ENCODE assay signal across 25 cellular contexts in the genomic region with DNA sequence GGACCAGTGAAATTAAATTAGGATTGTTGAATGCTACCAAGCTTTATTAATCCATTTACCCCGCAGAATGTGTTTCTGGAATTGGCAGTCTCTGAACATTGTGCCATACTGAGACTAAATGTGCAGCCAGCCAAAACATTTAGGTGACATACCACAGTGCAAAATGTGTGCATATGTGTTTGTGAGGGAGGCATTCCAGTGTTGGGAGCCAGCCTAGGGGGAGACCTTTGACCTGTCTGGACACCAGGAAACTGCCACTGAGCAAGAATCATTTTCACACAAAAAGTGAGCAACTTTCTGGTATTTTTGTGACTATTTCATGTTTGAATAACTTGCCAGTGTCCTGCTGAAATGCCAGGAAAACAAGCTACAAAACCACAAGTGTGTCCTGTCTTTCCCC.
A peak's percentile ranks its signal among the peaks of the same experiment; 100 is the strongest.
DNase-seq lines count a peak whose midpoint lies in the region; ATAC-seq and TF ChIP-seq lines count a peak whose summit lies in the region.
"Had no signal": no experiment of that assay in that cellular context is flagged by ENCODE, and none has a peak within 500 bp of the region (broad histone marks: within the 10 kb centered on the region; RNA-seq: fewer than 3 reads in every experiment).

No MANE protein-coding gene starts in this region.

- no peaks in the 10 kb centered on the region for H3K27me3 Mint-ChIP-seq in WTC11 (ENCODE audit: low read depth)
- H3K27me3 Mint-ChIP-seq: activated naive CD4-positive, alpha-beta T cell treated with anti-CD3 and anti-CD28 coated beads, Interleukin-2, amount 10 ng/mL, durations not matched to agents 7 days and 5 days; naive thymus-derived CD8-positive, alpha-beta T cell; stimulated activated naive CD8-positive, alpha-beta T cell treated with anti-CD3 and anti-CD28 coated beads, Interleukin-15, amount 100 ng/mL, for 72 hours had no signal

- ATAC-seq in WTC11 (no peak), HG02571 (IDR thresholded peaks at IDR 0.05; ENCODE audit: unreplicated experiment) (no peak)
- ATAC-seq: activated T-cell treated with anti-CD3 and anti-CD28 coated beads, Interleukin-2, amount 50 U/mL, for 72 hours; HCT116; left cardiac atrium; naive thymus-derived CD8-positive, alpha-beta T cell; right cardiac atrium; stimulated activated naive CD8-positive, alpha-beta T cell treated with anti-CD3 and anti-CD28 coated beads, Interleukin-15, amount 100 ng/mL, for 72 hours had no signal

- CTCF ChIA-PET in WTC11 (lab: Charles Lee): no interaction called here

- H3K36me3 ChIP-seq in esophagus muscularis mucosa: peaks cover 0 to 9% (median 3%) of the 10 kb centered on the region in 4 donors

- H3K27ac Mint-ChIP-seq in WTC11: peak overlapping the region; percentile 23; the same call in 1 of the 2 replicates
- H3K27ac Mint-ChIP-seq: activated naive CD4-positive, alpha-beta T cell treated with anti-CD3 and anti-CD28 coated beads, Interleukin-2, amount 10 ng/mL, durations not matched to agents 7 days and 5 days; activated T-cell treated with anti-CD3 and anti-CD28 coated beads, Interleukin-2, amount 50 U/mL, for 72 hours; naive thymus-derived CD8-positive, alpha-beta T cell had no signal

- H3K4me1 Mint-ChIP-seq in WTC11: 0 out of 2 replicates have a peak, but pooled peaks cover 3% of the 10 kb centered on the region
- H3K4me1 Mint-ChIP-seq: activated naive CD4-positive, alpha-beta T cell treated with anti-CD3 and anti-CD28 coated beads, Interleukin-2, amount 10 ng/mL, durations not matched to agents 7 days and 5 days; stimulated activated naive CD8-positive, alpha-beta T cell treated with anti-CD3 and anti-CD28 coated beads, Interleukin-15, amount 100 ng/mL, for 72 hours had no signal

- H3K9me3 ChIP-seq in esophagus muscularis mucosa: no peaks in the 10 kb centered on the region
- H3K9me3 ChIP-seq: tibial artery had no signal

- 88% methylated on average over 1 of the region's 1 CpG for WGBS in esophagus muscularis mucosa

- no peak overlapping the region for H3K4me3 Mint-ChIP-seq in WTC11
- H3K4me3 Mint-ChIP-seq: activated naive CD4-positive, alpha-beta T cell treated with anti-CD3 and anti-CD28 coated beads, Interleukin-2, amount 10 ng/mL, durations not matched to agents 7 days and 5 days; activated T-cell treated with anti-CD3 and anti-CD28 coated beads, Interleukin-2, amount 50 U/mL, for 72 hours; naive thymus-derived CD8-positive, alpha-beta T cell; stimulated activated naive CD8-positive, alpha-beta T cell treated with anti-CD3 and anti-CD28 coated beads, Interleukin-15, amount 100 ng/mL, for 72 hours had no signal

- intact Hi-C loops in esophagus muscularis mucosa (cut with DNase I): no loop called here

- TF ChIP-seq CTCF in WTC11 (IDR thresholded peaks at IDR 0.05): no peak
- TF ChIP-seq CTCF in esophagus muscularis mucosa (IDR thresholded peaks at IDR 0.05): no peak

- no peaks in the 10 kb centered on the region for H3K27me3 ChIP-seq in esophagus muscularis mucosa
- H3K27me3 ChIP-seq: BLaER1 treated with 17β-estradiol and CSF1 and Interleukin-3, amounts not matched to agents 10 nM and 100 nM; tibial artery had no signal

- H3K27ac ChIP-seq in esophagus muscularis mucosa (replicated peaks in 1 of 4): no peak overlapping the region
- H3K27ac ChIP-seq: 22Rv1; BLaER1 treated with 17β-estradiol and CSF1 and Interleukin-3, amounts not matched to agents 10 nM and 100 nM had no signal

- TF ChIP-seq EP300 in esophagus muscularis mucosa (IDR thresholded peaks at IDR 0.05): no peak

- H3K9me3 Mint-ChIP-seq in WTC11: no peaks in the 10 kb centered on the region
- H3K9me3 Mint-ChIP-seq: activated naive CD4-positive, alpha-beta T cell treated with anti-CD3 and anti-CD28 coated beads, Interleukin-2, amount 10 ng/mL, durations not matched to agents 7 days and 5 days; activated T-cell treated with anti-CD3 and anti-CD28 coated beads, Interleukin-2, amount 50 U/mL, for 72 hours; naive thymus-derived CD8-positive, alpha-beta T cell; stimulated activated naive CD8-positive, alpha-beta T cell treated with anti-CD3 and anti-CD28 coated beads, Interleukin-15, amount 100 ng/mL, for 72 hours had no signal

- H3K4me1 ChIP-seq in esophagus muscularis mucosa: no peaks in the 10 kb centered on the region

- POLR2A ChIA-PET in WTC11 (lab: Charles Lee): no interaction called here

- no peak overlapping the region for H3K4me3 ChIP-seq in esophagus muscularis mucosa
- H3K4me3 ChIP-seq: BLaER1 treated with 17β-estradiol and CSF1 and Interleukin-3, amounts not matched to agents 10 nM and 100 nM; tibial artery had no signal

- H3K36me3 Mint-ChIP-seq in WTC11: peaks cover 11% of the 10 kb centered on the region

- peak; percentile 2 for DNase-seq in NCI-H446 treated with DMSO at 0.1 percent for 48 hours (lab: John Stamatoyannopoulos, UW)
- no peak for DNase-seq in NCI-H446 (lab: John Stamatoyannopoulos, UW)
- DNase-seq in WTC11 (ENCODE audit: low spot score): no peak
- peak; percentile 78 for DNase-seq in esophagus muscularis mucosa (ENCODE audit: extremely low spot score)
- peak; percentile 74 for DNase-seq in renal cortical epithelial cell (ENCODE audit: low read depth)
- DNase-seq in kidney glomerular epithelial cell (lab: John Stamatoyannopoulos, UW): no peak
- DNase-seq in GF-D8 (lab: John Stamatoyannopoulos, UW): no peak
- DNase-seq: activated CD4-positive, alpha-beta T cell treated with anti-CD3 and anti-CD28 coated beads for 48 hours; activated naive CD4-positive, alpha-beta T cell treated with anti-CD3 and anti-CD28 coated beads, Interleukin-2, amount 10 ng/mL, durations not matched to agents 7 days and 5 days; activated T-cell treated with anti-CD3 and anti-CD28 coated beads, Interleukin-2, amount 50 U/mL, for 72 hours; aorta; KBM-7; left cardiac atrium; naive thymus-derived CD8-positive, alpha-beta T cell; NCI-H1694 treated with DMSO at 0.1 percent for 48 hours; NCI-H748 treated with DMSO at 0.1 percent for 48 hours; OCI-M1; right cardiac atrium; SIG-M5; stimulated activated naive CD8-positive, alpha-beta T cell treated with anti-CD3 and anti-CD28 coated beads, Interleukin-15, amount 100 ng/mL, for 72 hours; tibial artery had no signal

- no peak for TF ChIP-seq POLR2A in esophagus muscularis mucosa (IDR thresholded peaks at IDR 0.05; ENCODE audit: low read depth)

TF ChIP-seq in WTC11, 78 proteins besides CTCF, POLR2A, EP300 and RAD21:
- no peak for TF ChIP-seq RORB (CRISPR knock-in tag; IDR thresholded peaks at IDR 0.05)
- TF ChIP-seq, protein P1, sequence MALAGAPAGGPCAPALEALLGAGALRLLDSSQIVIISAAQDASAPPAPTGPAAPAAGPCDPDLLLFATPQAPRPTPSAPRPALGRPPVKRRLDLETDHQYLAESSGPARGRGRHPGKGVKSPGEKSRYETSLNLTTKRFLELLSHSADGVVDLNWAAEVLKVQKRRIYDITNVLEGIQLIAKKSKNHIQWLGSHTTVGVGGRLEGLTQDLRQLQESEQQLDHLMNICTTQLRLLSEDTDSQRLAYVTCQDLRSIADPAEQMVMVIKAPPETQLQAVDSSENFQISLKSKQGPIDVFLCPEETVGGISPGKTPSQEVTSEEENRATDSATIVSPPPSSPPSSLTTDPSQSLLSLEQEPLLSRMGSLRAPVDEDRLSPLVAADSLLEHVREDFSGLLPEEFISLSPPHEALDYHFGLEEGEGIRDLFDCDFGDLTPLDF (CRISPR knock-in tag; IDR thresholded peaks at IDR 0.05): no peak
- TF ChIP-seq, protein P2, sequence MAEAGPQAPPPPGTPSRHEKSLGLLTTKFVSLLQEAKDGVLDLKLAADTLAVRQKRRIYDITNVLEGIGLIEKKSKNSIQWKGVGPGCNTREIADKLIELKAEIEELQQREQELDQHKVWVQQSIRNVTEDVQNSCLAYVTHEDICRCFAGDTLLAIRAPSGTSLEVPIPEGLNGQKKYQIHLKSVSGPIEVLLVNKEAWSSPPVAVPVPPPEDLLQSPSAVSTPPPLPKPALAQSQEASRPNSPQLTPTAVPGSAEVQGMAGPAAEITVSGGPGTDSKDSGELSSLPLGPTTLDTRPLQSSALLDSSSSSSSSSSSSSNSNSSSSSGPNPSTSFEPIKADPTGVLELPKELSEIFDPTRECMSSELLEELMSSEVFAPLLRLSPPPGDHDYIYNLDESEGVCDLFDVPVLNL (CRISPR knock-in tag; IDR thresholded peaks at IDR 0.05; ENCODE audit: borderline replicate concordance, low read depth): no peak
- TF ChIP-seq CBFB (CRISPR knock-in tag; IDR thresholded peaks at IDR 0.05; ENCODE audit: low read depth): no peak
- TF ChIP-seq AFF4 (CRISPR knock-in tag; IDR thresholded peaks at IDR 0.05; ENCODE audit: borderline replicate concordance): no peak
- TF ChIP-seq ZNF121 (CRISPR knock-in tag; IDR thresholded peaks at IDR 0.05): no peak
- no peak for TF ChIP-seq SMAD4 (CRISPR knock-in tag; IDR thresholded peaks at IDR 0.05)
- no peak for TF ChIP-seq JAZF1 (CRISPR knock-in tag; IDR thresholded peaks at IDR 0.05)

Comparison
In these comparisons a context has a peak if more than half of its experiments do, and no peak if none do; other contexts are left out.
1. DNase-seq: peak in NCI-H446 treated with DMSO at 0.1 percent for 48 hours (single experiment), esophagus muscularis mucosa (single experiment) and renal cortical epithelial cell (single experiment); none in NCI-H446 (0 of 2), WTC11 (single experiment), kidney glomerular epithelial cell (single experiment) and GF-D8 (single experiment).